ENCODE assay signal across 1 cellular context in the genomic region with DNA sequence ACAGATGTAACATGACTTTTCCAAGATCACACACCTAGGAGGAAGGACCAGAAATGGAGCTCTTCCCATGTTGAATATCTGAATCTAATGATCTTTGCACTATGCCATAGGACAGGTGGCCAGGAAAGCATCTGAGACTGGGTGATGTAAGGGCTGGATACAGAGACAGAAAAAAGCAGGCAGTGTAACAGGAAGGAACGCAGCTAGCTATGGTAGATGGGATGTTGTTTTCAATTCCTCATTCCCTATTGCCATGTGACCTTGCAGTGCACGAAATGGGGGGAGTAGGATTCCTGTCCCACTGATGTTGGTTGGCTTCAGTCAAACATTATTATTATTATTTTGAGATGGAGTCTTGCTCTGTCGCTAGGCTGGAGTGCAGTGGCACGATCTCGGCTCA.
TF ChIP-seq lines count a peak whose summit lies in the region.

No MANE protein-coding gene starts in this region.

TF ChIP-seq in IMR-90, 13 proteins besides CTCF, POLR2A, EP300 and RAD21 (continued from another document):
- TF ChIP-seq MAZ (IDR thresholded peaks at IDR 0.05; ENCODE audit: borderline replicate concordance, low read depth, low read length) (no peak), CHD1 (IDR thresholded peaks at IDR 0.05; ENCODE audit: low read depth, low read length) (no peak), MXI1 (IDR thresholded peaks at IDR 0.05; ENCODE audit: borderline replicate concordance, low read depth, low read length) (no peak)
- TF ChIP-seq, protein P1, sequence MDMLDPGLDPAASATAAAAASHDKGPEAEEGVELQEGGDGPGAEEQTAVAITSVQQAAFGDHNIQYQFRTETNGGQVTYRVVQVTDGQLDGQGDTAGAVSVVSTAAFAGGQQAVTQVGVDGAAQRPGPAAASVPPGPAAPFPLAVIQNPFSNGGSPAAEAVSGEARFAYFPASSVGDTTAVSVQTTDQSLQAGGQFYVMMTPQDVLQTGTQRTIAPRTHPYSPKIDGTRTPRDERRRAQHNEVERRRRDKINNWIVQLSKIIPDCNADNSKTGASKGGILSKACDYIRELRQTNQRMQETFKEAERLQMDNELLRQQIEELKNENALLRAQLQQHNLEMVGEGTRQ (IDR thresholded peaks at IDR 0.05; ENCODE audit: low read depth, low read length): no peak
